Comparison of ENCODE assay signal across 12 cellular contexts in genomic region chr6:7200598-7201443, GRCh38.
A peak's percentile ranks its signal among the peaks of the same experiment; 100 is the strongest.
DNase-seq lines count a peak whose midpoint lies in the region; TF ChIP-seq lines count a peak whose summit lies in the region.
"Had no signal": no experiment of that assay in that cellular context is flagged by ENCODE, and none has a peak within 500 bp of the region (broad histone marks: within the 10 kb centered on the region; RNA-seq: fewer than 3 reads in every experiment).

No MANE protein-coding gene starts in this region.

- no TSS peak for BruUV-seq in Caco-2 (replicated peaks; lab: Mats Ljungman, UMichigan)

- DNase-seq in Caco-2 (peak; percentile 59 to 70), NCI-H2196 treated with DMSO at 0.1 percent for 48 hours (lab: John Stamatoyannopoulos, UW; ENCODE audit: unreplicated experiment) (peak; percentile 26), erythroblast (lab: John Stamatoyannopoulos, UW) (peak; percentile 30 to 34), progenitor cell of endocrine pancreas (ENCODE audit: low spot score, unreplicated experiment) (no peak), UCSD-AML1 (lab: John Stamatoyannopoulos, UW; ENCODE audit: unreplicated experiment) (no peak), NCI-H82 (lab: John Stamatoyannopoulos, UW) (no peak), islet precursor cell (no peak)
- no peak for DNase-seq in activated CD8-positive, alpha-beta memory T cell treated with anti-CD3 and anti-CD28 coated beads, Interleukin-2, amount 50 U/mL, for 48 hours
- DNase-seq: activated CD4-positive, alpha-beta T cell treated with anti-CD3 and anti-CD28 coated beads, Interleukin-2, amount 10 ng/mL, durations not matched to agents 7 days and 5 days; H7; NCI-H226 had no signal

- CTCF ChIA-PET in Caco-2 (lab: Charles Lee) = interaction anchor here (0.7 to 0.9 kb wide), 2 partner anchors 54 to 123 kb away, joined by 3 to 4 read pairs; no protein-coding TSS in a partner anchor

- TF ChIP-seq POLR2A in erythroblast (IDR thresholded peaks at IDR 0.05; ENCODE audit: low read length) = no peak

- POLR2A ChIA-PET in Caco-2 (lab: Charles Lee) = no interaction called here

- TF ChIP-seq CTCF in Caco-2 (IDR thresholded peaks at IDR 0.05; ENCODE audit: insufficient read depth in 1 of 2, low read depth in 1 of 2, low read length in 1 of 2, severe bottlenecking in 1 of 2, unreplicated experiment in 1 of 2) = no peak
- no peak for TF ChIP-seq CTCF in progenitor cell of endocrine pancreas (IDR thresholded peaks at IDR 0.05; ENCODE audit: unreplicated experiment)

- peaks cover 39% of the 10 kb centered on the region for H3K36me3 Mint-ChIP-seq in Caco-2 (ENCODE audit: insufficient read depth, unreplicated experiment)
- peaks cover 17% of the 10 kb centered on the region for H3K36me3 Mint-ChIP-seq in progenitor cell of endocrine pancreas (ENCODE audit: insufficient read depth)

- no peaks in the 10 kb centered on the region for H3K27me3 ChIP-seq in Caco-2 (replicated peaks; ENCODE audit: control insufficient read depth, insufficient read depth, low read length)

- peaks cover 2% of the 10 kb centered on the region; the same call in 1 of the 2 replicates for H3K36me3 ChIP-seq in Caco-2 (ENCODE audit: control insufficient read depth, insufficient read depth, low read length)

- no peaks in the 10 kb centered on the region for H3K9me3 ChIP-seq in Caco-2

- intact Hi-C loops in Caco-2 (cut with micrococcal nuclease; ENCODE audit: unreplicated experiment) = no loop called here

- H3K4me3 Mint-ChIP-seq in Caco-2 (ENCODE audit: unreplicated experiment) = peak overlapping the region; percentile 50
- H3K4me3 Mint-ChIP-seq in progenitor cell of endocrine pancreas (ENCODE audit: low read depth) = peak overlapping the region; percentile 12
- H3K4me3 Mint-ChIP-seq: activated CD4-positive, alpha-beta T cell treated with anti-CD3 and anti-CD28 coated beads, Interleukin-2, amount 10 ng/mL, durations not matched to agents 7 days and 5 days; activated naive CD4-positive, alpha-beta T cell treated with anti-CD3 and anti-CD28 coated beads, Interleukin-2, amount 50 U/mL, for 24 hours had no signal

- H3K27me3 Mint-ChIP-seq in Caco-2 (ENCODE audit: insufficient read depth, unreplicated experiment) (no peaks in the 10 kb centered on the region), progenitor cell of endocrine pancreas (no peaks in the 10 kb centered on the region)
- H3K27me3 Mint-ChIP-seq: activated CD4-positive, alpha-beta T cell treated with anti-CD3 and anti-CD28 coated beads, Interleukin-2, amount 10 ng/mL, durations not matched to agents 7 days and 5 days; activated naive CD4-positive, alpha-beta T cell treated with anti-CD3 and anti-CD28 coated beads, Interleukin-2, amount 50 U/mL, for 24 hours had no signal

- H3K4me1 ChIP-seq in Caco-2 = peaks cover 8% of the 10 kb centered on the region

- H3K9me3 Mint-ChIP-seq in Caco-2 (ENCODE audit: unreplicated experiment) = no peaks in the 10 kb centered on the region
- no peaks in the 10 kb centered on the region for H3K9me3 Mint-ChIP-seq in progenitor cell of endocrine pancreas (ENCODE audit: low read depth)
- H3K9me3 Mint-ChIP-seq: activated CD4-positive, alpha-beta T cell treated with anti-CD3 and anti-CD28 coated beads, Interleukin-2, amount 10 ng/mL, durations not matched to agents 7 days and 5 days; activated naive CD4-positive, alpha-beta T cell treated with anti-CD3 and anti-CD28 coated beads, Interleukin-2, amount 50 U/mL, for 24 hours had no signal

- H3K27ac Mint-ChIP-seq in Caco-2 (ENCODE audit: unreplicated experiment) (peak overlapping the region; percentile 54), progenitor cell of endocrine pancreas (peak overlapping the region; percentile 93)
- H3K27ac Mint-ChIP-seq: activated CD4-positive, alpha-beta T cell treated with anti-CD3 and anti-CD28 coated beads, Interleukin-2, amount 10 ng/mL, durations not matched to agents 7 days and 5 days had no signal

- H3K4me1 Mint-ChIP-seq in Caco-2 (ENCODE audit: low read depth, unreplicated experiment) = peaks cover 20% of the 10 kb centered on the region
- peaks cover 25% of the 10 kb centered on the region for H3K4me1 Mint-ChIP-seq in progenitor cell of endocrine pancreas (ENCODE audit: low read depth)

- peak overlapping the region; percentile 11; the same call in 1 of the 2 replicates for H3K4me3 ChIP-seq in Caco-2 (ENCODE audit: low read depth, low read length)

Comparison
In these comparisons a context has a peak if more than half of its experiments do, and no peak if none do; other contexts are left out.
1. DNase-seq: peak in Caco-2 (2 of 2), NCI-H2196 treated with DMSO at 0.1 percent for 48 hours (single experiment) and erythroblast (2 of 2); none in progenitor cell of endocrine pancreas (single experiment), UCSD-AML1 (single experiment), NCI-H82 (single experiment), islet precursor cell (single experiment) and activated CD8-positive, alpha-beta memory T cell treated with anti-CD3 and anti-CD28 coated beads, Interleukin-2, amount 50 U/mL, for 48 hours (single experiment).